In genomic region chr7:148507741-148508285, GRCh38 we compare ENCODE assay signal across 19 cellular contexts.
DNase-seq lines count a peak whose midpoint lies in the region; ATAC-seq lines count a peak whose summit lies in the region.
"Had no signal": no experiment of that assay in that cellular context is flagged by ENCODE, and none has a peak within 500 bp of the region (broad histone marks: within the 10 kb centered on the region; RNA-seq: fewer than 3 reads in every experiment).

No MANE protein-coding gene starts in this region.

- peak; percentile 57 for DNase-seq in activated CD4-positive, alpha-beta T cell treated with anti-CD3 and anti-CD28 coated beads for 48 hours
- DNase-seq in activated CD4-positive, alpha-beta T cell treated with anti-CD3 and anti-CD28 coated beads for 4 hours, result no peak
- DNase-seq in stimulated activated CD4-positive, alpha-beta T cell treated with anti-CD3 and anti-CD28 coated beads, Interleukin-12 subunit alpha, Interleukin-12 subunit beta, amount 100 ng/mL, for 48 hours (ENCODE audit: low read depth in 2 of 3, low spot score in 1 of 3), result peak in 2 of 3 donors; percentile 18 to 48
- DNase-seq in stimulated activated CD4-positive, alpha-beta T cell treated with anti-CD3 and anti-CD28 coated beads, Interleukin-12 subunit alpha, Interleukin-12 subunit beta, amount 100 ng/mL, for 4 hours, result no peak
- DNase-seq in stimulated activated CD4-positive, alpha-beta T cell treated with anti-CD3 and anti-CD28 coated beads, Interleukin-15, amount 100 ng/mL, for 48 hours (ENCODE audit: low read depth in 2 of 2), result peak; percentile 25 to 33
- DNase-seq in left lobe of liver (ENCODE audit: low spot score) (no peak), NCI-H524 treated with DMSO at 0.1 percent for 48 hours (lab: John Stamatoyannopoulos, UW) (no peak)
- DNase-seq: activated CD4-positive, alpha-beta T cell treated with anti-CD3 and anti-CD28 coated beads for 1 hour; aorta; CD4-positive, alpha-beta T cell; effector CD8-positive, alpha-beta T cell; EL; glutamatergic neuron; NCI-H446; NCI-H82; transverse colon had no signal

- H3K36me3 Mint-ChIP-seq in stimulated activated naive CD8-positive, alpha-beta T cell treated with anti-CD3 and anti-CD28 coated beads, Interleukin-15, Interleukin-2, amounts not matched to agents 100 ng/mL and 50 ng/mL, for 24 hours (ENCODE audit: low read depth), result no peaks in the 10 kb centered on the region
- H3K36me3 Mint-ChIP-seq: activated naive CD4-positive, alpha-beta T cell treated with anti-CD3 and anti-CD28 coated beads, Interleukin-2, amount 50 U/mL, for 24 hours had no signal

- H3K4me1 Mint-ChIP-seq in stimulated activated naive CD8-positive, alpha-beta T cell treated with anti-CD3 and anti-CD28 coated beads, Interleukin-15, Interleukin-2, amounts not matched to agents 100 ng/mL and 50 ng/mL, for 24 hours (ENCODE audit: low read depth), result peaks cover 17% of the 10 kb centered on the region

- H3K27me3 Mint-ChIP-seq in stimulated activated naive CD8-positive, alpha-beta T cell treated with anti-CD3 and anti-CD28 coated beads, Interleukin-15, Interleukin-2, amounts not matched to agents 100 ng/mL and 50 ng/mL, for 24 hours, result peaks cover 3% of the 10 kb centered on the region
- H3K27me3 Mint-ChIP-seq: activated naive CD4-positive, alpha-beta T cell treated with anti-CD3 and anti-CD28 coated beads, Interleukin-2, amount 50 U/mL, for 24 hours had no signal

- ATAC-seq in left lobe of liver, result no peak

- no peaks in the 10 kb centered on the region for H3K9me3 Mint-ChIP-seq in stimulated activated naive CD8-positive, alpha-beta T cell treated with anti-CD3 and anti-CD28 coated beads, Interleukin-15, Interleukin-2, amounts not matched to agents 100 ng/mL and 50 ng/mL, for 24 hours
- H3K9me3 Mint-ChIP-seq: activated naive CD4-positive, alpha-beta T cell treated with anti-CD3 and anti-CD28 coated beads, Interleukin-2, amount 50 U/mL, for 24 hours; CD4-positive, alpha-beta T cell; nephron had no signal

- H3K4me3 Mint-ChIP-seq in stimulated activated naive CD8-positive, alpha-beta T cell treated with anti-CD3 and anti-CD28 coated beads, Interleukin-15, Interleukin-2, amounts not matched to agents 100 ng/mL and 50 ng/mL, for 24 hours, result peak overlapping the region; percentile 2
- H3K4me3 Mint-ChIP-seq: activated naive CD4-positive, alpha-beta T cell treated with anti-CD3 and anti-CD28 coated beads, Interleukin-2, amount 50 U/mL, for 24 hours; CD4-positive, alpha-beta T cell; nephron had no signal

- no peak overlapping the region for H3K27ac Mint-ChIP-seq in stimulated activated naive CD8-positive, alpha-beta T cell treated with anti-CD3 and anti-CD28 coated beads, Interleukin-15, Interleukin-2, amounts not matched to agents 100 ng/mL and 50 ng/mL, for 24 hours
- H3K27ac Mint-ChIP-seq: activated naive CD4-positive, alpha-beta T cell treated with anti-CD3 and anti-CD28 coated beads, Interleukin-2, amount 50 U/mL, for 24 hours; CD4-positive, alpha-beta T cell; nephron had no signal

Comparison
In these comparisons a context has a peak if more than half of its experiments do, and no peak if none do; other contexts are left out.
1. DNase-seq: peak in activated CD4-positive, alpha-beta T cell treated with anti-CD3 and anti-CD28 coated beads for 48 hours (single experiment), stimulated activated CD4-positive, alpha-beta T cell treated with anti-CD3 and anti-CD28 coated beads, Interleukin-12 subunit alpha, Interleukin-12 subunit beta, amount 100 ng/mL, for 48 hours (2 of 3) and stimulated activated CD4-positive, alpha-beta T cell treated with anti-CD3 and anti-CD28 coated beads, Interleukin-15, amount 100 ng/mL, for 48 hours (2 of 2); none in activated CD4-positive, alpha-beta T cell treated with anti-CD3 and anti-CD28 coated beads for 4 hours (0 of 2), stimulated activated CD4-positive, alpha-beta T cell treated with anti-CD3 and anti-CD28 coated beads, Interleukin-12 subunit alpha, Interleukin-12 subunit beta, amount 100 ng/mL, for 4 hours (single experiment), left lobe of liver (single experiment) and NCI-H524 treated with DMSO at 0.1 percent for 48 hours (single experiment).